In the genomic region with DNA sequence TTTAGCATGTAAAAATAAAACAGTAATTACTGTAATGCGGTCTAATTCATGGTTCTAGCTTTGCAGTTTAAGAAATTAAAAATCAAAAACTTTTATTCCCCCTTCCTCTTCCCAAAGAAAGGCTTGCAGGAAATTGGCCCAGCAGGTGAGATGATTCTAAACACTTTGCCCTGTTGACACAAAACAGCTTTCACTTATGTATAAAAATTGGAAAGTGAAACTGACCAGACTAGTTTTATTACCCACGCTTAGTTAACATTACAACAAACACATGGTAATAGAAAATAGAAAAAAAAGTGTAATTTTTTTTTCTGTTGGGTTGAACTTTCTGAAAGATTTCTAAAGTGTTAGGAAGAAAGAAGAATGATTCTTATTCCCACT, we compare ENCODE assay signal across 8 cellular contexts. TPM values are rescaled to one million over a fixed set of nuclear protein-coding genes. Genes with fewer than 3 reads are reported as not detected.
DNase-seq lines count a peak whose midpoint lies in the region; ATAC-seq, FAIRE-seq and TF ChIP-seq lines count a peak whose summit lies in the region.

No MANE protein-coding gene starts in this region.

- H2AK5ac ChIP-seq in mesendoderm (ENCODE audit: low read length): no peak overlapping the region

- H3K27me3 Mint-ChIP-seq in activated CD4-positive, alpha-beta T cell treated with anti-CD3 and anti-CD28 coated beads for 36 hours: no peaks in the 10 kb centered on the region
- H3K27me3 Mint-ChIP-seq in activated naive CD8-positive, alpha-beta T cell: no peaks in the 10 kb centered on the region

- H3K27me3 ChIP-seq in suprapubic skin: no peaks in the 10 kb centered on the region
- H3K27me3 ChIP-seq in mesendoderm (ENCODE audit: insufficient read depth, low read length, poor library complexity): no peaks in the 10 kb centered on the region

- H3K4me1 ChIP-seq in kidney (ENCODE audit: control insufficient read depth in 1 of 2, insufficient read depth in 1 of 2, low read depth in 1 of 2, low read length in 2 of 2) (peaks cover 19 to 28% of the 10 kb centered on the region in 2 donors), suprapubic skin (peaks cover 49% of the 10 kb centered on the region), mesendoderm (ENCODE audit: control insufficient read depth, low read depth, low read length) (peaks cover 7% of the 10 kb centered on the region)

- no peaks in the 10 kb centered on the region for H3K9me3 ChIP-seq in kidney (ENCODE audit: control insufficient read depth in 1 of 2, low read length in 2 of 2)
- no peaks in the 10 kb centered on the region for H3K9me3 ChIP-seq in suprapubic skin

- WGBS in suprapubic skin: 18% methylated on average over 2 of the region's 2 CpGs
- no CpG with 5 or more reads among the region's 2 CpGs for WGBS in mesendoderm (ENCODE audit: extremely low coverage, insufficient coverage, low lambda C conversion rate)

- peak overlapping the region; percentile 99 for H3K27ac Mint-ChIP-seq in activated CD4-positive, alpha-beta T cell treated with anti-CD3 and anti-CD28 coated beads for 36 hours
- H3K27ac Mint-ChIP-seq in activated naive CD8-positive, alpha-beta T cell: peak overlapping the region; percentile 94

- no peak overlapping the region for H4K5ac ChIP-seq in mesendoderm (ENCODE audit: low read length)

- H3K9me3 Mint-ChIP-seq in activated CD4-positive, alpha-beta T cell treated with anti-CD3 and anti-CD28 coated beads for 36 hours (ENCODE audit: low read depth): no peaks in the 10 kb centered on the region
- H3K9me3 Mint-ChIP-seq in activated naive CD8-positive, alpha-beta T cell (ENCODE audit: low read depth): no peaks in the 10 kb centered on the region

- peak overlapping the region; percentile 67 to 84 for H3K4me3 ChIP-seq in kidney (ENCODE audit: low read length in 2 of 2)
- peak overlapping the region; percentile 99 for H3K4me3 ChIP-seq in suprapubic skin
- no peak overlapping the region for H3K4me3 ChIP-seq in mesendoderm (ENCODE audit: low read length)

- no peak overlapping the region for H2BK5ac ChIP-seq in mesendoderm (ENCODE audit: low read length)

- FAIRE-seq in kidney (lab: Jason Lieb, UNC): no peak

- no peak overlapping the region for H3K56ac ChIP-seq in mesendoderm (ENCODE audit: low read length)

- no peak overlapping the region for H3K4ac ChIP-seq in mesendoderm (ENCODE audit: low read depth, low read length)

- peak overlapping the region; percentile 97 for H3K4me3 Mint-ChIP-seq in activated CD4-positive, alpha-beta T cell treated with anti-CD3 and anti-CD28 coated beads for 36 hours
- peak overlapping the region; percentile 96 for H3K4me3 Mint-ChIP-seq in activated naive CD8-positive, alpha-beta T cell

- H3K27ac ChIP-seq in kidney (ENCODE audit: low read depth in 2 of 2, low read length in 2 of 2) (peak overlapping the region; percentile 75 to 90), suprapubic skin (peak overlapping the region; percentile 94), RWPE1 (no peak overlapping the region), mesendoderm (ENCODE audit: low read depth, low read length) (no peak overlapping the region)

- no peaks in the 10 kb centered on the region for H3K36me3 ChIP-seq in kidney (ENCODE audit: control insufficient read depth in 1 of 2, insufficient read depth in 2 of 2, low read length in 2 of 2)
- no peaks in the 10 kb centered on the region for H3K36me3 ChIP-seq in suprapubic skin
- H3K36me3 ChIP-seq in mesendoderm (ENCODE audit: control insufficient read depth, insufficient read depth, low read length): no peaks in the 10 kb centered on the region

- CTCF ChIA-PET in activated CD4-positive, alpha-beta T cell treated with anti-CD3 and anti-CD28 coated beads for 36 hours (lab: Charles Lee): interaction anchor here (1.0 to 2.9 kb wide), 8 partner anchors 29 to 282 kb away, joined by 3 to 12 read pairs (median 4); no protein-coding TSS in a partner anchor
- CTCF ChIA-PET in RWPE1 (lab: Yijun Ruan, JAX): interaction anchor here (0.6 to 0.7 kb wide), 5 partner anchors 15 to 1376 kb away, joined by 3 to 6 read pairs (median 3); no protein-coding TSS in a partner anchor

- no peak overlapping the region for H3K4me2 ChIP-seq in mesendoderm (ENCODE audit: low read length)

- no peak for DNase-seq in activated CD4-positive, alpha-beta T cell treated with anti-CD3 and anti-CD28 coated beads for 36 hours
- no peak for DNase-seq in activated CD4-positive, alpha-beta T cell treated with anti-CD3 and anti-CD28 coated beads, Interleukin-2, amount 50 U/mL, for 48 hours
- DNase-seq in kidney (no peak), suprapubic skin (ENCODE audit: low spot score in 2 of 2) (no peak), RWPE1 (ENCODE audit: low spot score) (no peak), SKM-1 treated with dmso at 0.1 percent for 144 hours (lab: John Stamatoyannopoulos, UW; ENCODE audit: unreplicated experiment) (no peak), mesendoderm (no peak)

- no peak overlapping the region for H2BK120ac ChIP-seq in mesendoderm (ENCODE audit: low read depth, low read length)

- no peak for TF ChIP-seq EP300 in suprapubic skin (IDR thresholded peaks at IDR 0.05)

- no peak overlapping the region for H2BK15ac ChIP-seq in mesendoderm (replicated peaks; ENCODE audit: low read depth)

- no peak overlapping the region for H3K18ac ChIP-seq in mesendoderm (ENCODE audit: low read length)

- POLR2A ChIA-PET in activated CD4-positive, alpha-beta T cell treated with anti-CD3 and anti-CD28 coated beads for 36 hours (lab: Charles Lee): interaction anchor here (1.6 to 2.7 kb wide), 3 partner anchors 26 to 43 kb away, joined by 4 to 11 read pairs (median 9); no protein-coding TSS in a partner anchor
- POLR2A ChIA-PET in RWPE1 (lab: Yijun Ruan, JAX; ENCODE audit: low non-redundant PET): no interaction called here

- no peak for TF ChIP-seq POLR2A in suprapubic skin (IDR thresholded peaks at IDR 0.05)

- intact Hi-C loops in activated CD4-positive, alpha-beta T cell treated with anti-CD3 and anti-CD28 coated beads for 36 hours (cut with DNase I, micrococcal nuclease): loop anchor here (1.0 to 10.0 kb wide), 14 partner anchors 77 to 1995 kb away; a partner anchor contains a TSS
- intact Hi-C loops in kidney (cut with DNase I): no loop called here

- no peak for ATAC-seq in activated CD4-positive, alpha-beta T cell treated with anti-CD3 and anti-CD28 coated beads for 36 hours

- H4K8ac ChIP-seq in mesendoderm (ENCODE audit: low read depth, low read length): no peak overlapping the region

- no peak for TF ChIP-seq CTCF in kidney (IDR thresholded peaks at IDR 0.05; ENCODE audit: borderline replicate concordance, extremely low read depth, insufficient read depth)
- TF ChIP-seq CTCF in suprapubic skin (IDR thresholded peaks at IDR 0.05): no peak
- TF ChIP-seq CTCF in RWPE1 (conservative IDR thresholded peaks at IDR 0.05; ENCODE audit: low read depth): no peak

- peaks cover 35% of the 10 kb centered on the region for H3K79me2 ChIP-seq in mesendoderm (ENCODE audit: control insufficient read depth, insufficient read depth, low read length)

- peak overlapping the region in 1 of 2 donors; percentile 72 for H3K9ac ChIP-seq in kidney (ENCODE audit: low read length in 2 of 2)
- no peak overlapping the region for H3K9ac ChIP-seq in mesendoderm (ENCODE audit: low read length)

- H3K36me3 Mint-ChIP-seq in activated CD4-positive, alpha-beta T cell treated with anti-CD3 and anti-CD28 coated beads for 36 hours (ENCODE audit: low read depth): peaks cover 25% of the 10 kb centered on the region
- peaks cover 9% of the 10 kb centered on the region for H3K36me3 Mint-ChIP-seq in activated naive CD8-positive, alpha-beta T cell

- peaks cover 10% of the 10 kb centered on the region for H3K79me1 ChIP-seq in mesendoderm (ENCODE audit: low read length)

- no peak overlapping the region for H3K23ac ChIP-seq in mesendoderm (ENCODE audit: low read length)

- peaks cover 57% of the 10 kb centered on the region for H3K4me1 Mint-ChIP-seq in activated CD4-positive, alpha-beta T cell treated with anti-CD3 and anti-CD28 coated beads for 36 hours
- peaks cover 52% of the 10 kb centered on the region for H3K4me1 Mint-ChIP-seq in activated naive CD8-positive, alpha-beta T cell (ENCODE audit: low read depth)

RNA-seq across cellular contexts. Expression of a gene that starts 1.2 kb away (rescaled TPM):
- 10 to 100 TPM; 49.7 to 53.0 TPM for total RNA-seq in activated CD4-positive, alpha-beta T cell treated with anti-CD3 and anti-CD28 coated beads for 36 hours
- total RNA-seq in kidney (47.0 TPM), suprapubic skin (100 to 1,000 TPM in 2 of 4 donors, 10 to 100 TPM in 2; 78.5 to 101 (median 92.1) TPM)
- 15.5 TPM for polyA plus RNA-seq in kidney (ENCODE audit: insufficient read depth, low read depth, low replicate concordance)
- polyA plus RNA-seq in mesendoderm (2013, experiment 1 of 2): 35.7 TPM
- polyA plus RNA-seq in mesendoderm (2013, experiment 2 of 2): 35.7 TPM

Comparison
In these comparisons a context has a peak if more than half of its experiments do, and no peak if none do; other contexts are left out.
1. H3K27ac ChIP-seq: peak in kidney (2 of 2) and suprapubic skin (single experiment); none in RWPE1 (single experiment) and mesendoderm (single experiment).